Comparison of ENCODE assay signal across 14 cellular contexts in the genomic region with DNA sequence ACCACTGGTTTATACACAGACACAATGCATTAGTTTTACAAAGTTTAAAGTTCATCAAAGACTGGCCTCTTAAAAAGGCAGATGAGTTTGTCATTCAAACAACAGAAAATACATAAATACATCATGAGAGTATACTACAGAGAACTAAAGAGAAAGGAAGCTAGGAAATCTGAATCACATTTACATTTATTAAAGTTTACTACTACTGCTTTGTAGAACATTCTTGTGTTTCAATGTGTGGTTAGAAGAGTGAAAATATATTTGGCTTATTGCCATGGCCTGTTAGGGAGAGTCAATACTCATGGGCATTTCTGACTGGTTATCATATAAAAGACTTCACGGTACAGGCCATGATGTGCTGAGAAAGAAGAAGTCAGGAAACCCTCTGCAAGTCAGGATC. TPM values are rescaled to one million over a fixed set of nuclear protein-coding genes. Genes with fewer than 3 reads are reported as not detected.
"Had no signal": no experiment of that assay in that cellular context is flagged by ENCODE, and none has a peak within 500 bp of the region (broad histone marks: within the 10 kb centered on the region; RNA-seq: fewer than 3 reads in every experiment).

No MANE protein-coding gene starts in this region.

RNA-seq across cellular contexts. Expression of a gene that starts 13.0 kb away (rescaled TPM):
- total RNA-seq: activated B cell treated with CpG ODN at 0.5 μM for 24 hours; activated CD4-positive, alpha-beta memory T cell treated with anti-CD3 and anti-CD28 coated beads for 36 hours; activated naive CD4-positive, alpha-beta T cell treated with anti-CD3 and anti-CD28 coated beads for 36 hours; activated naive CD4-positive, alpha-beta T cell treated with anti-CD3 and anti-CD28 coated beads, Interleukin-2, amount 50 U/mL, for 72 hours; activated T-cell treated with anti-CD3 and anti-CD28 coated beads, Interleukin-2, amount 50 U/mL, for 4 hours; activated T-helper 1 cell treated with anti-CD3 and anti-CD28 coated beads, Interleukin-12 subunit alpha, Interleukin-12 subunit beta, Interleukin-2, Interleukin-4 antibody, amounts not matched to agents 30 ng/mL and 10 ng/mL and 1 ng/mL, durations not matched to agents 14 hours and 24 hours and 36 hours; aorta; body of pancreas; cardiac muscle cell; NCI-H460; Right ventricle myocardium inferior; SK-MEL-5; T-cell; T-helper 17 cell had no signal

RNA-seq across cellular contexts. Expression of a gene that starts 38.8 kb away (rescaled TPM):
- total RNA-seq: activated CD4-positive, alpha-beta memory T cell treated with anti-CD3 and anti-CD28 coated beads for 36 hours; activated naive CD4-positive, alpha-beta T cell treated with anti-CD3 and anti-CD28 coated beads for 36 hours; activated naive CD4-positive, alpha-beta T cell treated with anti-CD3 and anti-CD28 coated beads, Interleukin-2, amount 50 U/mL, for 72 hours; activated T-helper 1 cell treated with anti-CD3 and anti-CD28 coated beads, Interleukin-12 subunit alpha, Interleukin-12 subunit beta, Interleukin-2, Interleukin-4 antibody, amounts not matched to agents 30 ng/mL and 10 ng/mL and 1 ng/mL, durations not matched to agents 14 hours and 24 hours and 36 hours; cardiac muscle cell; NCI-H460; SK-MEL-5 had no signal

RNA-seq across cellular contexts. Expression of a gene that starts 48.7 kb away (rescaled TPM):
- total RNA-seq: activated B cell treated with CpG ODN at 0.5 μM for 24 hours; activated CD4-positive, alpha-beta memory T cell treated with anti-CD3 and anti-CD28 coated beads for 36 hours; SK-MEL-5; T-helper 17 cell had no signal

RNA-seq across cellular contexts. Expression of a gene that starts 49.7 kb away (rescaled TPM):
- total RNA-seq: activated CD4-positive, alpha-beta memory T cell treated with anti-CD3 and anti-CD28 coated beads for 36 hours; activated naive CD4-positive, alpha-beta T cell treated with anti-CD3 and anti-CD28 coated beads for 36 hours; activated naive CD4-positive, alpha-beta T cell treated with anti-CD3 and anti-CD28 coated beads, Interleukin-2, amount 50 U/mL, for 72 hours; activated T-helper 1 cell treated with anti-CD3 and anti-CD28 coated beads, Interleukin-12 subunit alpha, Interleukin-12 subunit beta, Interleukin-2, Interleukin-4 antibody, amounts not matched to agents 30 ng/mL and 10 ng/mL and 1 ng/mL, durations not matched to agents 14 hours and 24 hours and 36 hours had no signal
